Comparison of ENCODE assay signal across 33 cellular contexts in the genomic region with DNA sequence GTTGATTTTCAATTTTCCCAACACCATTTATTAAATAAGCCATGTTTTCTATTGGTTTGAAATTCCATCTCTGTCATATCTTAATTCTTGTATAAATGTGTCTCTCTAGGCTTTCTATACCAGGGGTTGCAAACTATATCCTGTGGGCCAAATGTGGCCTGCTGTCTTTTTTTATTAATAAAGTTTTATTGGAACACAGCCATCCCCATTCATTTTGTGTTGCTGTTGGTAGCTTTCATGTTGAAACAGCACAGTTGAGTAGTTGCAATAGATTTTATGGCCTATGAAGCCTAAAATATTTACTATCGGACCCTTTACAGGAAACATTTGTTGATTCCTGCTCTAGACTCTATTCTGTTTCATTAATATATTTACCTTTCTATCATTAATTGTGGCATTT. TPM values are rescaled to one million over a fixed set of nuclear protein-coding genes. Genes with fewer than 3 reads are reported as not detected.
"Had no signal": no experiment of that assay in that cellular context is flagged by ENCODE, and none has a peak within 500 bp of the region (broad histone marks: within the 10 kb centered on the region; RNA-seq: fewer than 3 reads in every experiment).

No MANE protein-coding gene starts in this region.

- H3K27ac ChIP-seq: adrenal gland, ascending aorta, body of pancreas, brain microvascular endothelial cell, breast epithelium, cardiac muscle cell had no signal

- ATAC-seq: activated naive CD4-positive, alpha-beta T cell treated with anti-CD3 and anti-CD28 coated beads, Interleukin-2, amount 50 U/mL, for 72 hours; activated naive CD8-positive, alpha-beta T cell treated with anti-CD3 and anti-CD28 coated beads, Interleukin-2, amount 50 U/mL, for 24 hours; activated T-cell treated with anti-CD3 and anti-CD28 coated beads, Interleukin-2, amount 50 U/mL, for 4 hours; activated T-cell treated with anti-CD3 and anti-CD28 coated beads, Interleukin-2, amount 50 U/mL, for 72 hours; activated T-helper 17 cell treated with anti-CD3 and anti-CD28 coated beads, Interleukin-2, amount 50 U/mL, for 72 hours; body of pancreas had no signal

- FAIRE-seq: astrocyte, bronchial epithelial cell had no signal

- H3K4me3 ChIP-seq: adrenal gland, ascending aorta, body of pancreas, breast epithelium, cardiac muscle cell had no signal

- H3K27me3 ChIP-seq: adrenal gland, ascending aorta, body of pancreas, brain microvascular endothelial cell, breast epithelium, cardiac muscle cell had no signal

- DNase-seq: activated effector memory CD4-positive, alpha-beta T cell treated with anti-CD3 and anti-CD28 coated beads, Interleukin-2, amount 50 U/mL, for 16 hours; activated effector memory CD4-positive, alpha-beta T cell treated with Interleukin-2 at 50 U/mL for 16 hours; activated gamma-delta T cell; activated gamma-delta T cell treated with Interleukin-2 at 50 U/mL for 16 hours; activated naive CD4-positive, alpha-beta T cell; activated naive CD4-positive, alpha-beta T cell treated with anti-CD3 and anti-CD28 coated beads for 36 hours; activated naive CD4-positive, alpha-beta T cell treated with anti-CD3 and anti-CD28 coated beads, Interleukin-2, amount 10 ng/mL, durations not matched to agents 7 days and 5 days; activated naive CD4-positive, alpha-beta T cell treated with anti-CD3 and anti-CD28 coated beads, Interleukin-2, amount 50 U/mL, for 16 hours; activated naive CD4-positive, alpha-beta T cell treated with Interleukin-2 at 50 U/mL for 16 hours; activated naive CD8-positive, alpha-beta T cell treated with anti-CD3 and anti-CD28 coated beads for 36 hours; activated naive CD8-positive, alpha-beta T cell treated with anti-CD3 and anti-CD28 coated beads, Interleukin-2, amount 10 ng/mL, durations not matched to agents 7 days and 5 days; activated naive CD8-positive, alpha-beta T cell treated with anti-CD3 and anti-CD28 coated beads, Interleukin-2, amount 50 U/mL, for 24 hours; activated T-cell treated with anti-CD3 and anti-CD28 coated beads, Interleukin-2, amount 50 U/mL, for 24 hours; activated T-cell treated with anti-CD3 and anti-CD28 coated beads, Interleukin-2, amount 50 U/mL, for 4 hours; activated T-cell treated with anti-CD3 and anti-CD28 coated beads, Interleukin-2, amount 50 U/mL, for 48 hours; activated T-cell treated with anti-CD3 and anti-CD28 coated beads, Interleukin-2, amount 50 U/mL, for 72 hours; adrenal gland; amniotic stem cell; amygdala; anterior cingulate cortex; aorta; body of pancreas; brain microvascular endothelial cell; caudate nucleus; central memory CD4-positive, alpha-beta T cell; cerebellar nuclear complex had no signal

- H3K4me1 ChIP-seq: adrenal gland, breast epithelium had no signal

- H3K36me3 ChIP-seq: breast epithelium had no signal

- H3K9me3 ChIP-seq: adrenal gland, ascending aorta, body of pancreas, breast epithelium had no signal

RNA-seq across cellular contexts. Expression of gene GLT8D2, which starts 23.7 kb away (rescaled TPM):
- total RNA-seq: activated naive CD4-positive, alpha-beta T cell treated with anti-CD3 and anti-CD28 coated beads for 36 hours; activated naive CD8-positive, alpha-beta T cell treated with anti-CD3 and anti-CD28 coated beads, Interleukin-2, amount 10 ng/mL, durations not matched to agents 7 days and 5 days had no signal
